In genomic region chr10:119538632-119539358, GRCh38 we compare ENCODE assay signal across 9 cellular contexts. TPM values are rescaled to one million over a fixed set of nuclear protein-coding genes. Genes with fewer than 3 reads are reported as not detected.
DNase-seq lines count a peak whose midpoint lies in the region; ATAC-seq and TF ChIP-seq lines count a peak whose summit lies in the region.
"Had no signal": no experiment of that assay in that cellular context is flagged by ENCODE, and none has a peak within 500 bp of the region (broad histone marks: within the 10 kb centered on the region; RNA-seq: fewer than 3 reads in every experiment).

No MANE protein-coding gene starts in this region.

- peaks cover 10% of the 10 kb centered on the region for H3F3A ChIP-seq in SK-N-SH (replicated peaks; ENCODE audit: insufficient read depth)

- CTCF ChIA-PET in SK-N-SH (lab: Yijun Ruan, JAX) = interaction anchor here (1.2 to 1.8 kb wide), 4 partner anchors 10 to 341 kb away, joined by 3 to 6 read pairs (median 4); no protein-coding TSS in a partner anchor

- WGBS in SK-N-SH (ENCODE audit: low lambda C conversion rate) = 87% methylated on average over 8 of the region's 9 CpGs
- 83 to 96% methylated on average over 5 to 9 of the region's 9 CpGs for WGBS in endodermal cell (ENCODE audit: insufficient coverage in 1 of 2, insufficient read length in 1 of 2), 2 experiments
- WGBS in stomach, 5 donors = 26 to 55% (median 49%) methylated on average over 5 to 9 of the region's 9 CpGs

- intact Hi-C loops in stomach (cut with DNase I; ENCODE audit: low total_unique reads) = no loop called here
- intact Hi-C loops in left ventricle myocardium inferior (cut with micrococcal nuclease) = no loop called here

- H3K4me3 ChIP-seq in SK-N-SH (ENCODE audit: low read depth in 2 of 2, low read length in 1 of 2) = no peak overlapping the region
- no peak overlapping the region for H3K4me3 ChIP-seq in endodermal cell (ENCODE audit: low read length)
- H3K4me3 ChIP-seq in stomach = no peak overlapping the region
- no peak overlapping the region for H3K4me3 ChIP-seq in left ventricle myocardium inferior

- TF ChIP-seq CTCF in SK-N-SH (IDR thresholded peaks at IDR 0.05) (peak; percentile 20; the same call in 1 of the 2 replicates), endodermal cell (conservative IDR thresholded peaks at IDR 0.05) (peak; percentile 27), stomach (IDR thresholded peaks at IDR 0.05) (no peak), left ventricle myocardium inferior (IDR thresholded peaks at IDR 0.05; ENCODE audit: borderline replicate concordance) (no peak)

- H3K27ac Mint-ChIP-seq in endodermal cell = no peak overlapping the region
- H3K27ac Mint-ChIP-seq: type B pancreatic cell had no signal

- peaks cover 16% of the 10 kb centered on the region for H3K4me1 Mint-ChIP-seq in endodermal cell

- no peak overlapping the region for H2AFZ ChIP-seq in SK-N-SH (ENCODE audit: low read depth)

- no peak for TF ChIP-seq POLR2A in stomach (IDR thresholded peaks at IDR 0.05)

- H4K20me1 ChIP-seq in SK-N-SH (ENCODE audit: insufficient read depth) = peaks cover 5% of the 10 kb centered on the region; the same call in 1 of the 2 replicates

- POLR2A ChIA-PET in SK-N-SH (lab: Yijun Ruan, JAX) = no interaction called here

- H3K79me2 ChIP-seq in SK-N-SH (ENCODE audit: insufficient read depth) = peaks cover 72% of the 10 kb centered on the region

- ATAC-seq in SK-N-SH treated with all-trans-retinoic acid at 6 μM for 48 hours (no peak), GM21360 (IDR thresholded peaks at IDR 0.05; ENCODE audit: unreplicated experiment) (no peak), HG03196 (IDR thresholded peaks at IDR 0.05; ENCODE audit: unreplicated experiment) (no peak)

- H3K9ac ChIP-seq in SK-N-SH (peak overlapping the region; percentile 21; the same call in 1 of the 2 replicates), endodermal cell (ENCODE audit: extremely low read depth, low read length, poor library complexity, severe bottlenecking) (no peak overlapping the region)

- no peak overlapping the region for H3K4me3 Mint-ChIP-seq in endodermal cell
- H3K4me3 Mint-ChIP-seq: type B pancreatic cell had no signal

- no peaks in the 10 kb centered on the region for H3K9me2 ChIP-seq in SK-N-SH

- H3K27ac ChIP-seq in SK-N-SH (ENCODE audit: low read depth in 2 of 2, low read length in 1 of 2) = no peak overlapping the region
- H3K27ac ChIP-seq in endodermal cell (ENCODE audit: low read depth, low read length) = no peak overlapping the region
- peak overlapping the region; percentile 9 to 86 (median 47) for H3K27ac ChIP-seq in stomach
- no peak overlapping the region for H3K27ac ChIP-seq in left ventricle myocardium inferior (replicated peaks)

- H3K36me3 ChIP-seq in SK-N-SH (replicated peaks in 1 of 2; ENCODE audit: control insufficient read depth in 1 of 2, insufficient read depth in 2 of 2, low read length in 1 of 2) (no peaks in the 10 kb centered on the region), endodermal cell (ENCODE audit: control insufficient read depth, insufficient read depth, low read length) (no peaks in the 10 kb centered on the region), stomach (no peaks in the 10 kb centered on the region), left ventricle myocardium inferior (no peaks in the 10 kb centered on the region)

- TF ChIP-seq RAD21 in SK-N-SH (IDR thresholded peaks at IDR 0.05; ENCODE audit: low read length) = no peak

- H3K4me1 ChIP-seq in SK-N-SH (ENCODE audit: control insufficient read depth in 1 of 2, insufficient read depth in 2 of 2, low read depth in 1 of 2, low read length in 1 of 2) (peaks cover 0 to 13% of the 10 kb centered on the region in 2 experiments; a peak in 2 of 4 replicates), endodermal cell (ENCODE audit: control insufficient read depth, insufficient read depth, low read length) (peaks cover 4% of the 10 kb centered on the region), stomach (peaks cover 12 to 89% (median 59%) of the 10 kb centered on the region in 4 donors), left ventricle myocardium inferior (peaks cover 19% of the 10 kb centered on the region)

- H3K9me3 Mint-ChIP-seq in endodermal cell = no peaks in the 10 kb centered on the region
- H3K9me3 Mint-ChIP-seq: type B pancreatic cell had no signal

- H3K27me3 Mint-ChIP-seq in endodermal cell (ENCODE audit: insufficient read depth) = peaks cover 53% of the 10 kb centered on the region

- no peaks in the 10 kb centered on the region for H3K36me3 Mint-ChIP-seq in endodermal cell (ENCODE audit: low read depth)
- H3K36me3 Mint-ChIP-seq: type B pancreatic cell had no signal

- H3K9me3 ChIP-seq in SK-N-SH (no peaks in the 10 kb centered on the region), endodermal cell (ENCODE audit: control insufficient read depth, low read length) (no peaks in the 10 kb centered on the region), stomach (no peaks in the 10 kb centered on the region), left ventricle myocardium inferior (replicated peaks) (no peaks in the 10 kb centered on the region)

- peak overlapping the region; percentile 28; the same call in 1 of the 2 replicates for H3K4me2 ChIP-seq in SK-N-SH

- DNase-seq in SK-N-SH (no peak), endodermal cell (no peak), stomach (no peak), left ventricle myocardium inferior (no peak)
- DNase-seq in activated CD4-positive, alpha-beta T cell treated with anti-CD3 and anti-CD28 coated beads for 48 hours = peak; percentile 62

- TF ChIP-seq EP300 in SK-N-SH (IDR thresholded peaks at IDR 0.05; ENCODE audit: borderline replicate concordance in 1 of 2, low read depth in 1 of 2, low read length in 1 of 2) (no peak), stomach (IDR thresholded peaks at IDR 0.05) (no peak)

- no peaks in the 10 kb centered on the region for H3K27me3 ChIP-seq in SK-N-SH (ENCODE audit: insufficient read depth)
- H3K27me3 ChIP-seq in endodermal cell (ENCODE audit: control insufficient read depth, insufficient read depth, low read length, poor library complexity, severe bottlenecking) = peaks cover 48% of the 10 kb centered on the region
- peaks cover 0 to 9% (median 0%) of the 10 kb centered on the region in 3 donors for H3K27me3 ChIP-seq in stomach
- peaks cover 23% of the 10 kb centered on the region for H3K27me3 ChIP-seq in left ventricle myocardium inferior (ENCODE audit: low read depth)

TF ChIP-seq in SK-N-SH, 30 proteins besides CTCF, POLR2A, EP300 and RAD21:
- TF ChIP-seq SIN3A (IDR thresholded peaks at IDR 0.05; ENCODE audit: borderline replicate concordance, low read depth, low read length) = no peak
- TF ChIP-seq MXI1 (IDR thresholded peaks at IDR 0.05; ENCODE audit: low read depth, low read length) = no peak
- TF ChIP-seq TAF1 (IDR thresholded peaks at IDR 0.05; ENCODE audit: borderline replicate concordance, low read depth, low read length) = no peak

TF ChIP-seq in SK-N-SH treated with all-trans-retinoic acid at 6 μM for 48 hours, 23 proteins besides CTCF, POLR2A, EP300 and RAD21 (continues in another document):
- TF ChIP-seq OSR1 (CRISPR knock-in tag; IDR thresholded peaks at IDR 0.05) = no peak
- no peak for TF ChIP-seq ZFP3 (CRISPR knock-in tag; IDR thresholded peaks at IDR 0.05)
- no peak for TF ChIP-seq POU6F1 (CRISPR knock-in tag; IDR thresholded peaks at IDR 0.05; ENCODE audit: borderline replicate concordance, low read depth)
- no peak for TF ChIP-seq ZFP30 (CRISPR knock-in tag; IDR thresholded peaks at IDR 0.05)
- TF ChIP-seq ARNTL (CRISPR knock-in tag; IDR thresholded peaks at IDR 0.05; ENCODE audit: borderline replicate concordance, low read depth) = no peak
- TF ChIP-seq PPARA (CRISPR knock-in tag; IDR thresholded peaks at IDR 0.05; ENCODE audit: borderline replicate concordance) = no peak
- no peak for TF ChIP-seq SNAI2 (CRISPR knock-in tag; IDR thresholded peaks at IDR 0.05)
- no peak for TF ChIP-seq ZC3H10 (CRISPR knock-in tag; IDR thresholded peaks at IDR 0.05)

RNA-seq across cellular contexts. Expression of gene RGS10, which starts 3.7 kb away (rescaled TPM):
- 41.2 and 44.6 TPM in 2 replicates for polyA plus RNA-seq in SK-N-SH (2012; rRNA removed)
- polyA plus RNA-seq in SK-N-SH (2012; cell fraction: cytosol; rRNA removed) = 59.4 and 77.8 TPM in 2 replicates
- polyA plus RNA-seq in SK-N-SH (2012; cell fraction: nucleus; rRNA removed) = 9.5 and 11.8 TPM in 2 replicates
- 1 to 10 TPM; 4.3 to 7.5 TPM for total RNA-seq in endodermal cell
- polyA plus RNA-seq in endodermal cell (2013, experiment 1 of 2) = 9.8 TPM
- 8.5 TPM for polyA plus RNA-seq in endodermal cell (2013, experiment 2 of 2)
- total RNA-seq in stomach = 100 to 1,000 TPM in 1 of 5 donors, 10 to 100 TPM in 3, not detected in 1; 12.3 to 177 (median 29.1) TPM
- 100 to 1,000 TPM in 1 of 3 donors, 10 to 100 TPM in 2; 47.7 to 128 (median 60.8) TPM for polyA plus RNA-seq in stomach
- 5.6 TPM for total RNA-seq in left ventricle myocardium inferior

RNA-seq across cellular contexts. Expression of gene TIAL1, which starts 58.0 kb away (rescaled TPM):
- polyA plus RNA-seq in SK-N-SH (2012; rRNA removed) (58.0 and 70.6 TPM in 2 replicates), stomach (10 to 100 TPM; 24.3 to 68.3 (median 29.0) TPM)
- 50.3 and 65.2 TPM in 2 replicates for polyA plus RNA-seq in SK-N-SH (2012; cell fraction: cytosol; rRNA removed)
- polyA plus RNA-seq in SK-N-SH (2012; cell fraction: nucleus; rRNA removed) = 173 and 287 TPM in 2 replicates
- total RNA-seq in endodermal cell (100 to 1,000 TPM; 156 to 176 TPM), stomach (100 to 1,000 TPM in 1 of 5 donors, 10 to 100 TPM in 4; 22.6 to 140 (median 49.6) TPM), left ventricle myocardium inferior (73.9 TPM)
- polyA plus RNA-seq in endodermal cell (2013, experiment 1 of 2) = 163 TPM
- 149 TPM for polyA plus RNA-seq in endodermal cell (2013, experiment 2 of 2)

Comparison
In these comparisons a context has a peak if more than half of its experiments do, and no peak if none do; other contexts are left out.
1. H3K27ac ChIP-seq: peak in stomach (5 of 5); none in SK-N-SH (0 of 2), endodermal cell (single experiment) and left ventricle myocardium inferior (single experiment).
2. CTCF ChIP-seq: peak in SK-N-SH (single experiment) and endodermal cell (single experiment); none in stomach (0 of 7) and left ventricle myocardium inferior (single experiment).